ENCODE assay signal across 1 cellular context in genomic region chr7:144164784-144165183, GRCh38.
TF ChIP-seq lines count a peak whose summit lies in the region.

No MANE protein-coding gene starts in this region.

TF ChIP-seq in K562, 482 proteins besides CTCF, POLR2A, EP300 and RAD21:
- TF ChIP-seq ELF4 (CRISPR knock-in tag; IDR thresholded peaks at IDR 0.05): no peak
- TF ChIP-seq C11orf30 (IDR thresholded peaks at IDR 0.05; ENCODE audit: low read depth): peak; percentile 64
- 0 out of 2 replicates have a peak, but pooled peaks have one; percentile 38 for TF ChIP-seq MAFG (tag; conservative IDR thresholded peaks at IDR 0.05)
- TF ChIP-seq ZNF316 (IDR thresholded peaks at IDR 0.05): peak; percentile 85
- TF ChIP-seq ZNF785 (CRISPR knock-in tag; IDR thresholded peaks at IDR 0.05): no peak
- no peak for TF ChIP-seq CLOCK (CRISPR knock-in tag; IDR thresholded peaks at IDR 0.05; ENCODE audit: borderline replicate concordance)
- no peak for TF ChIP-seq STAT5B (CRISPR knock-in tag; IDR thresholded peaks at IDR 0.05)
